In the genomic region with DNA sequence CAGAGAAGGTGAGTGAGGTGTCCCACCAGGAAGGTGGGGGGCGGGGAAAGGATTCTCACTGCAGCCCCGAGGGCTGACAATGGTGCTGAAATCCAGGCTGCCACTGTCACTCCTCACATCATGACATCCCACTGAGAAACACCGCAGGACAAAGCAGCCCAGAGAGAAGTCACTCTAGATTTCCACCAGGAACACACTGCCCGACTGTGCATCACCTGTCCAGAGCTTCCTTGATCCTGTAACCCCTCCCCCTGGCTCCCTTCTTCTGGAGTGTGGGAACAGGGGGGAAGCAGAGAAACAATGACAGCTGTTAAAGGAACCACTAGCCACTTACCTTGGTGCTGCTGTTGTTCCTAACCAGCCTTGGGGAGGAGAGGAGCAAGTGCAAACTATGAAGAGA, we compare ENCODE assay signal across 21 cellular contexts.
"Had no signal": no experiment of that assay in that cellular context is flagged by ENCODE, and none has a peak within 500 bp of the region (broad histone marks: within the 10 kb centered on the region; RNA-seq: fewer than 3 reads in every experiment).

No MANE protein-coding gene starts in this region.

- ATAC-seq: foreskin keratinocyte, heart left ventricle, left lung, T-cell had no signal

- H3K36me3 ChIP-seq: heart left ventricle, left lung, thyroid gland had no signal

- DNase-seq: activated CD4-positive, alpha-beta memory T cell treated with anti-CD3 and anti-CD28 coated beads, Interleukin-2, amount 10 ng/mL, durations not matched to agents 7 days and 5 days; activated CD4-positive, alpha-beta T cell treated with anti-CD3 and anti-CD28 coated beads for 48 hours; activated CD4-positive, CD25-positive, alpha-beta regulatory T cell; activated naive CD4-positive, alpha-beta T cell treated with Interleukin-2 at 50 U/mL for 16 hours; activated naive CD8-positive, alpha-beta T cell treated with anti-CD3 and anti-CD28 coated beads, Interleukin-2, amount 10 ng/mL, durations not matched to agents 7 days and 5 days; activated T-cell treated with anti-CD3 and anti-CD28 coated beads, Interleukin-2, amount 50 U/mL, for 24 hours; amygdala; dorsolateral prefrontal cortex; foreskin keratinocyte; heart left ventricle; left lung; mammary epithelial cell; nucleus accumbens; retina; stimulated activated CD4-positive, alpha-beta T cell treated with anti-CD3 and anti-CD28 coated beads, Interleukin-1b, Interleukin-23, amount 100 ng/mL, for 48 hours; stimulated activated CD8-positive, alpha-beta memory T cell treated with anti-CD3 and anti-CD28 coated beads, Interleukin-4, amount 100 ng/mL, for 48 hours; stimulated activated naive CD4-positive, alpha-beta T cell; T-cell; thyroid gland had no signal

- H3K4me3 Mint-ChIP-seq: activated CD4-positive, alpha-beta memory T cell treated with anti-CD3 and anti-CD28 coated beads, Interleukin-2, amount 10 ng/mL, durations not matched to agents 7 days and 5 days; activated naive CD8-positive, alpha-beta T cell treated with anti-CD3 and anti-CD28 coated beads, Interleukin-2, amount 10 ng/mL, durations not matched to agents 7 days and 5 days; activated T-cell treated with anti-CD3 and anti-CD28 coated beads, Interleukin-2, amount 50 U/mL, for 24 hours; T-cell had no signal

- H3K27me3 ChIP-seq: thyroid gland had no signal

- H3K36me3 Mint-ChIP-seq: activated naive CD8-positive, alpha-beta T cell treated with anti-CD3 and anti-CD28 coated beads, Interleukin-2, amount 10 ng/mL, durations not matched to agents 7 days and 5 days; T-cell had no signal

- H3K27ac Mint-ChIP-seq: activated CD4-positive, alpha-beta memory T cell treated with anti-CD3 and anti-CD28 coated beads, Interleukin-2, amount 10 ng/mL, durations not matched to agents 7 days and 5 days; activated naive CD8-positive, alpha-beta T cell treated with anti-CD3 and anti-CD28 coated beads, Interleukin-2, amount 10 ng/mL, durations not matched to agents 7 days and 5 days; activated T-cell treated with anti-CD3 and anti-CD28 coated beads, Interleukin-2, amount 50 U/mL, for 24 hours; activated T-helper 2 cell treated with anti-CD3 and anti-CD28 coated beads, Interferon-gamma antibody, Interleukin-2, Interleukin-4, amounts not matched to agents 10 μg/mL and 5 μg/mL and 100 μg/mL, durations not matched to agents 14 hours and 24 hours and 36 hours; T-cell had no signal

- H3K9me3 ChIP-seq: heart left ventricle, left lung, thyroid gland had no signal

- H3K27ac ChIP-seq: dorsolateral prefrontal cortex, epithelial cell of prostate, foreskin keratinocyte, heart left ventricle, left lung, thyroid gland had no signal

- H3K9me3 Mint-ChIP-seq: activated CD4-positive, alpha-beta memory T cell treated with anti-CD3 and anti-CD28 coated beads, Interleukin-2, amount 10 ng/mL, durations not matched to agents 7 days and 5 days; activated naive CD8-positive, alpha-beta T cell treated with anti-CD3 and anti-CD28 coated beads, Interleukin-2, amount 10 ng/mL, durations not matched to agents 7 days and 5 days; activated T-cell treated with anti-CD3 and anti-CD28 coated beads, Interleukin-2, amount 50 U/mL, for 24 hours; activated T-helper 2 cell treated with anti-CD3 and anti-CD28 coated beads, Interferon-gamma antibody, Interleukin-2, Interleukin-4, amounts not matched to agents 10 μg/mL and 5 μg/mL and 100 μg/mL, durations not matched to agents 14 hours and 24 hours and 36 hours; T-cell had no signal

- H3K4me1 ChIP-seq: foreskin keratinocyte, heart left ventricle, left lung, thyroid gland had no signal

- H3K4me1 Mint-ChIP-seq: activated CD4-positive, alpha-beta memory T cell treated with anti-CD3 and anti-CD28 coated beads, Interleukin-2, amount 10 ng/mL, durations not matched to agents 7 days and 5 days; activated naive CD8-positive, alpha-beta T cell treated with anti-CD3 and anti-CD28 coated beads, Interleukin-2, amount 10 ng/mL, durations not matched to agents 7 days and 5 days; T-cell had no signal

- H3K4me3 ChIP-seq: dorsolateral prefrontal cortex, heart left ventricle, left lung, thyroid gland had no signal
